ENCODE assay signal across 8 cellular contexts in the genomic region with DNA sequence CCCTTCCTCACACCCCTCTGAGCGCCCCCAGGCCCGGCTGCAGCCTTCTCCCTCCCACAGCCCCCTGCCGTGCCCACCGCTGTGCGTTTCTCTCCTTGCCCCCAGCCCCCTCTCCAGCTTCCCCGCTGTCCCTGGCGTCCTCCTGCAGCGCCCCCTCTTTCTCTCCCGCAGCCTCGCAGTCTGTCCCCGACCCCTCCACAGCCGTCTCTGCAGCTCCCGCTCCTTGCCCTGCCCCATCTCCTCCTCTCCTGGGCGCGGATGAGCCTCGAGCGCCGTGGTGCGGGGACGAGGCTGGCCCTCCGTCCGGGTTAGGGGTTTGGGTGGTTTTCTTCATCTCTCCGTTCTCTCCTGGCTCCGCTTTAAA. TPM values are rescaled to one million over a fixed set of nuclear protein-coding genes. Genes with fewer than 3 reads are reported as not detected.
A peak's percentile ranks its signal among the peaks of the same experiment; 100 is the strongest.
DNase-seq lines count a peak whose midpoint lies in the region; ATAC-seq and TF ChIP-seq lines count a peak whose summit lies in the region.

No MANE protein-coding gene starts in this region.

- POLR2A ChIA-PET in CD8-positive, alpha-beta T cell (lab: Charles Lee) = no interaction called here

- H3K9me3 Mint-ChIP-seq in CD8-positive, alpha-beta T cell = no peaks in the 10 kb centered on the region
- H3K9me3 Mint-ChIP-seq in activated T-helper 2 cell treated with anti-CD3 and anti-CD28 coated beads, Interferon-gamma antibody, Interleukin-2, Interleukin-4, amounts not matched to agents 10 μg/mL and 5 μg/mL and 100 μg/mL, durations not matched to agents 14 hours and 24 hours and 36 hours = no peaks in the 10 kb centered on the region

- intact Hi-C loops in CD8-positive, alpha-beta T cell (cut with DNase I, micrococcal nuclease) = no loop called here
- intact Hi-C loops in activated T-helper 2 cell treated with anti-CD3 and anti-CD28 coated beads, Interferon-gamma antibody, Interleukin-2, Interleukin-4, amounts not matched to agents 10 μg/mL and 5 μg/mL and 100 μg/mL, durations not matched to agents 14 hours and 24 hours and 36 hours (cut with micrococcal nuclease) = no loop called here

- no peaks in the 10 kb centered on the region for H3K36me3 ChIP-seq in CD8-positive, alpha-beta T cell (ENCODE audit: insufficient read depth, low read length)
- H3K36me3 ChIP-seq in kidney epithelial cell (ENCODE audit: control insufficient read depth, insufficient read depth, low read length) = peaks cover 1% of the 10 kb centered on the region
- peaks cover 15% of the 10 kb centered on the region for H3K36me3 ChIP-seq in thoracic aorta

- CTCF ChIA-PET in CD8-positive, alpha-beta T cell (lab: Charles Lee) = no interaction called here

- H3K4me3 ChIP-seq in CD8-positive, alpha-beta T cell (ENCODE audit: low read depth, low read length) = peak overlapping the region; percentile 80
- H3K4me3 ChIP-seq in kidney epithelial cell (ENCODE audit: low read depth, low read length) (peak overlapping the region; percentile 86), thoracic aorta (peak overlapping the region; percentile 85)

- no peak for ATAC-seq in CD8-positive, alpha-beta T cell
- ATAC-seq in thoracic aorta (ENCODE audit: insufficient number of reproducible peaks, low FRiP score, low read depth) (no peak), left lobe of liver (no peak), HG03175 (IDR thresholded peaks at IDR 0.05; ENCODE audit: unreplicated experiment) (no peak)

- no peak for TF ChIP-seq CTCF in CD8-positive, alpha-beta T cell (IDR thresholded peaks at IDR 0.05)
- TF ChIP-seq CTCF in kidney epithelial cell (IDR thresholded peaks at IDR 0.05; ENCODE audit: insufficient read depth, low read length, poor library complexity, severe bottlenecking) (peak; percentile 50), thoracic aorta (IDR thresholded peaks at IDR 0.05) (no peak)

- DNase-seq in CD8-positive, alpha-beta T cell = peak in 3 of 7 experiments; percentile 30 to 40 (median 30)
- DNase-seq in HT-29 (ENCODE audit: low spot score) (peak; percentile 51), kidney epithelial cell (ENCODE audit: low read depth) (no peak), thoracic aorta (ENCODE audit: low spot score) (no peak), left lobe of liver (ENCODE audit: low spot score) (no peak), epidermal melanocyte (ENCODE audit: insufficient read length, low spot score) (no peak)
- no peak for DNase-seq in activated T-helper 2 cell treated with anti-CD3 and anti-CD28 coated beads, Interferon-gamma antibody, Interleukin-2, Interleukin-4, amounts not matched to agents 10 μg/mL and 5 μg/mL and 100 μg/mL, durations not matched to agents 14 hours and 24 hours and 36 hours (ENCODE audit: low spot score)

- H3K9me3 ChIP-seq in CD8-positive, alpha-beta T cell (ENCODE audit: low read length) = no peaks in the 10 kb centered on the region
- H3K9me3 ChIP-seq in thoracic aorta = no peaks in the 10 kb centered on the region

- no peaks in the 10 kb centered on the region for H3K27me3 ChIP-seq in CD8-positive, alpha-beta T cell (ENCODE audit: insufficient read depth, low read length)
- H3K27me3 ChIP-seq in kidney epithelial cell (ENCODE audit: control insufficient read depth, insufficient read depth, low read length) (no peaks in the 10 kb centered on the region), thoracic aorta (replicated peaks; ENCODE audit: insufficient read depth) (no peaks in the 10 kb centered on the region)

- peaks cover 20% of the 10 kb centered on the region for H3K4me1 Mint-ChIP-seq in CD8-positive, alpha-beta T cell (ENCODE audit: low read depth)
- peaks cover 14% of the 10 kb centered on the region for H3K4me1 Mint-ChIP-seq in activated T-helper 2 cell treated with anti-CD3 and anti-CD28 coated beads, Interferon-gamma antibody, Interleukin-2, Interleukin-4, amounts not matched to agents 10 μg/mL and 5 μg/mL and 100 μg/mL, durations not matched to agents 14 hours and 24 hours and 36 hours (ENCODE audit: low read depth)

- H3K4me1 ChIP-seq in CD8-positive, alpha-beta T cell (ENCODE audit: insufficient read depth, low read length) = peaks cover 24% of the 10 kb centered on the region
- peaks cover 12 to 29% of the 10 kb centered on the region in 2 donors for H3K4me1 ChIP-seq in thoracic aorta (ENCODE audit: control insufficient read depth in 1 of 2, low read depth in 2 of 2)

- H3K27ac ChIP-seq in CD8-positive, alpha-beta T cell (ENCODE audit: low read depth, low read length) = no peak overlapping the region
- no peak overlapping the region for H3K27ac ChIP-seq in thoracic aorta

- H3K36me3 Mint-ChIP-seq in CD8-positive, alpha-beta T cell = peaks cover 27% of the 10 kb centered on the region
- peaks cover 17% of the 10 kb centered on the region for H3K36me3 Mint-ChIP-seq in activated T-helper 2 cell treated with anti-CD3 and anti-CD28 coated beads, Interferon-gamma antibody, Interleukin-2, Interleukin-4, amounts not matched to agents 10 μg/mL and 5 μg/mL and 100 μg/mL, durations not matched to agents 14 hours and 24 hours and 36 hours (ENCODE audit: low read depth)

- H3K27me3 Mint-ChIP-seq in CD8-positive, alpha-beta T cell (ENCODE audit: low read depth) = peaks cover 6% of the 10 kb centered on the region
- peaks cover 2% of the 10 kb centered on the region for H3K27me3 Mint-ChIP-seq in activated T-helper 2 cell treated with anti-CD3 and anti-CD28 coated beads, Interferon-gamma antibody, Interleukin-2, Interleukin-4, amounts not matched to agents 10 μg/mL and 5 μg/mL and 100 μg/mL, durations not matched to agents 14 hours and 24 hours and 36 hours (ENCODE audit: low read depth)

- H3K27ac Mint-ChIP-seq in CD8-positive, alpha-beta T cell = peak overlapping the region; percentile 89
- peak overlapping the region; percentile 92 for H3K27ac Mint-ChIP-seq in activated T-helper 2 cell treated with anti-CD3 and anti-CD28 coated beads, Interferon-gamma antibody, Interleukin-2, Interleukin-4, amounts not matched to agents 10 μg/mL and 5 μg/mL and 100 μg/mL, durations not matched to agents 14 hours and 24 hours and 36 hours

- peak overlapping the region; percentile 83 for H3K4me3 Mint-ChIP-seq in CD8-positive, alpha-beta T cell
- H3K4me3 Mint-ChIP-seq in activated T-helper 2 cell treated with anti-CD3 and anti-CD28 coated beads, Interferon-gamma antibody, Interleukin-2, Interleukin-4, amounts not matched to agents 10 μg/mL and 5 μg/mL and 100 μg/mL, durations not matched to agents 14 hours and 24 hours and 36 hours (ENCODE audit: low read depth) = peak overlapping the region; percentile 89

RNA-seq across cellular contexts. Expression of a gene that starts 1.1 kb away (rescaled TPM):
- total RNA-seq in CD8-positive, alpha-beta T cell = 10 to 100 TPM; 82.0 to 84.4 TPM
- 86.3 and 96.2 TPM in 2 replicates for total RNA-seq in HT-29 (2014; rRNA removed; shearing (Covaris generic))
- total RNA-seq in activated T-helper 2 cell treated with anti-CD3 and anti-CD28 coated beads, Interferon-gamma antibody, Interleukin-2, Interleukin-4, amounts not matched to agents 10 μg/mL and 5 μg/mL and 100 μg/mL, durations not matched to agents 14 hours and 24 hours and 36 hours = 34.3 and 35.3 TPM in 2 replicates
- total RNA-seq in kidney epithelial cell (9.6 and 11.9 TPM in 2 replicates), thoracic aorta (10 to 100 TPM; 10.2 to 25.2 TPM), left lobe of liver (4.5 TPM)

RNA-seq across cellular contexts. Expression of a gene that starts 13.8 kb away (rescaled TPM):
- under 1 TPM; 0.28 to 0.43 TPM for total RNA-seq in CD8-positive, alpha-beta T cell
- 0.92 and 2.7 TPM in 2 replicates for total RNA-seq in HT-29 (2014; rRNA removed; shearing (Covaris generic))
- 1.8 TPM in 1 of 2 replicates, not detected in the other for total RNA-seq in activated T-helper 2 cell treated with anti-CD3 and anti-CD28 coated beads, Interferon-gamma antibody, Interleukin-2, Interleukin-4, amounts not matched to agents 10 μg/mL and 5 μg/mL and 100 μg/mL, durations not matched to agents 14 hours and 24 hours and 36 hours
- 0.14 and 0.29 TPM in 2 replicates for total RNA-seq in kidney epithelial cell
- total RNA-seq in thoracic aorta = not detected
- total RNA-seq in left lobe of liver = not detected

RNA-seq across cellular contexts. Expression of a gene that starts 15.6 kb away (rescaled TPM):
- total RNA-seq in CD8-positive, alpha-beta T cell = not detected
- total RNA-seq in HT-29 (2014; rRNA removed; shearing (Covaris generic)) = 12.5 and 19.7 TPM in 2 replicates
- total RNA-seq in activated T-helper 2 cell treated with anti-CD3 and anti-CD28 coated beads, Interferon-gamma antibody, Interleukin-2, Interleukin-4, amounts not matched to agents 10 μg/mL and 5 μg/mL and 100 μg/mL, durations not matched to agents 14 hours and 24 hours and 36 hours = 0.41 and 0.46 TPM in 2 replicates
- total RNA-seq in kidney epithelial cell (not detected in 2 replicates), thoracic aorta (1 to 10 TPM in 1 of 2 donors, not detected in 1; 6.8 TPM), left lobe of liver (1.2 TPM)

RNA-seq across cellular contexts. Expression of a gene that starts 22.3 kb away (rescaled TPM):
- not detected for total RNA-seq in CD8-positive, alpha-beta T cell
- not detected in 2 replicates for total RNA-seq in HT-29 (2014; rRNA removed; shearing (Covaris generic))
- total RNA-seq in activated T-helper 2 cell treated with anti-CD3 and anti-CD28 coated beads, Interferon-gamma antibody, Interleukin-2, Interleukin-4, amounts not matched to agents 10 μg/mL and 5 μg/mL and 100 μg/mL, durations not matched to agents 14 hours and 24 hours and 36 hours = not detected in 2 replicates
- total RNA-seq in kidney epithelial cell (0.07 TPM in 1 of 2 replicates, not detected in the other), thoracic aorta (not detected), left lobe of liver (not detected)

RNA-seq across cellular contexts. Expression of a gene that starts 29.5 kb away (rescaled TPM):
- 1 to 10 TPM in 1 of 2 experiments, under 1 TPM in 1; 0.28 to 1.0 TPM for total RNA-seq in CD8-positive, alpha-beta T cell
- 0.31 and 2.8 TPM in 2 replicates for total RNA-seq in HT-29 (2014; rRNA removed; shearing (Covaris generic))
- total RNA-seq in activated T-helper 2 cell treated with anti-CD3 and anti-CD28 coated beads, Interferon-gamma antibody, Interleukin-2, Interleukin-4, amounts not matched to agents 10 μg/mL and 5 μg/mL and 100 μg/mL, durations not matched to agents 14 hours and 24 hours and 36 hours = 0.25 and 0.32 TPM in 2 replicates
- total RNA-seq in kidney epithelial cell (32.1 and 38.7 TPM in 2 replicates), thoracic aorta (under 1 TPM in 1 of 2 donors, not detected in 1; 0.92 TPM), left lobe of liver (not detected)
